30 cellular contexts compared by ENCODE assay signal in genomic region chr4:41878170-41878941, GRCh38. TPM values are rescaled to one million over a fixed set of nuclear protein-coding genes. Genes with fewer than 3 reads are reported as not detected.
DNase-seq lines count a peak whose midpoint lies in the region; ATAC-seq, FAIRE-seq and TF ChIP-seq lines count a peak whose summit lies in the region.
"Had no signal": no experiment of that assay in that cellular context is flagged by ENCODE, and none has a peak within 500 bp of the region (broad histone marks: within the 10 kb centered on the region; RNA-seq: fewer than 3 reads in every experiment).

No MANE protein-coding gene starts in this region.

- no peak for TF ChIP-seq RAD21 in neural cell (conservative IDR thresholded peaks at IDR 0.05)

- POLR2A ChIA-PET in endothelial cell of umbilical vein (lab: Charles Lee) = no interaction called here

- intact Hi-C loops in endothelial cell of umbilical vein (cut with micrococcal nuclease) = no loop called here

- no peaks in the 10 kb centered on the region for H3K9me2 ChIP-seq in neural cell (ENCODE audit: insufficient read depth, low read length)

- H3K4me3 ChIP-seq in HUES64 (ENCODE audit: low read length) (peak overlapping the region; percentile 9; the same call in 1 of the 2 replicates), endothelial cell of umbilical vein (replicated peaks in 1 of 3; ENCODE audit: insufficient read depth in 1 of 3, low read depth in 1 of 3, low read length in 3 of 3) (no peak overlapping the region), neural cell (ENCODE audit: low read length) (no peak overlapping the region)
- H3K4me3 ChIP-seq: left lung, tibial artery had no signal

- no peaks in the 10 kb centered on the region for H3K9me1 ChIP-seq in endothelial cell of umbilical vein (replicated peaks; ENCODE audit: control insufficient read depth, extremely low read depth, insufficient read depth, low read length)

- in situ Hi-C loops in G401 (cut with HindIII; ENCODE audit: low sequenced_read_pairs) = no loop called here

- no TSS peak for BruUV-seq in endothelial cell of umbilical vein (replicated peaks; lab: Mats Ljungman, UMichigan)

- ATAC-seq in GM18498 (IDR thresholded peaks at IDR 0.05; ENCODE audit: unreplicated experiment) (no peak), GM18867 (IDR thresholded peaks at IDR 0.05; ENCODE audit: unreplicated experiment) (no peak), GM19463 (IDR thresholded peaks at IDR 0.05; ENCODE audit: unreplicated experiment) (no peak)
- ATAC-seq: activated CD4-positive, alpha-beta T cell treated with anti-CD3 and anti-CD28 coated beads for 36 hours; activated CD8-positive, alpha-beta T cell treated with anti-CD3 and anti-CD28 coated beads for 36 hours; left lung; PC-3; sciatic nerve had no signal

- WGBS in HUES64 = 2% methylated on average over 40 of the region's 40 CpGs

- H3K9ac ChIP-seq in HUES64 (ENCODE audit: low read depth, low read length) = no peak overlapping the region
- no peak overlapping the region for H3K9ac ChIP-seq in endothelial cell of umbilical vein (replicated peaks; ENCODE audit: extremely low read depth, insufficient read depth, low read length)
- no peak overlapping the region for H3K9ac ChIP-seq in neural cell (ENCODE audit: low read length)

- TF ChIP-seq EP300 in neural cell (conservative IDR thresholded peaks at IDR 0.05; ENCODE audit: poor library complexity, severe bottlenecking) = no peak

- H3F3A ChIP-seq in neural cell (ENCODE audit: insufficient read depth, low read length, poor library complexity, severe bottlenecking) = no peaks in the 10 kb centered on the region

- CTCF ChIA-PET in endothelial cell of umbilical vein (lab: Charles Lee) = interaction anchor here (0.7 to 4.0 kb wide), 5 partner anchors 9 to 187 kb away, joined by 3 to 14 read pairs (median 4); no protein-coding TSS in a partner anchor

- H3K79me2 ChIP-seq in endothelial cell of umbilical vein (ENCODE audit: control insufficient read depth, insufficient read depth, low read length) (no peaks in the 10 kb centered on the region), neural cell (replicated peaks; ENCODE audit: insufficient read depth, low read length) (no peaks in the 10 kb centered on the region)

- H3K27ac ChIP-seq in HUES64 (ENCODE audit: low read depth, low read length) (no peak overlapping the region), endothelial cell of umbilical vein (ENCODE audit: insufficient read depth, low read depth, low read length) (no peak overlapping the region), neural cell (ENCODE audit: low read length) (no peak overlapping the region)
- H3K27ac ChIP-seq: HL-60, left lung, neutrophil, tibial artery had no signal

- peaks cover 100% of the 10 kb centered on the region for H3K27me3 ChIP-seq in HUES64 (ENCODE audit: insufficient read depth, low read length)
- H3K27me3 ChIP-seq in endothelial cell of umbilical vein (ENCODE audit: control insufficient read depth in 2 of 2, insufficient read depth in 2 of 2, low read length in 2 of 2) = peaks cover 77 to 92% of the 10 kb centered on the region in 2 experiments
- peaks cover 100% of the 10 kb centered on the region for H3K27me3 ChIP-seq in neural cell (ENCODE audit: insufficient read depth, low read depth, low read length)

- no peaks in the 10 kb centered on the region for H3K36me3 ChIP-seq in HUES64 (ENCODE audit: insufficient read depth, low read length)
- no peaks in the 10 kb centered on the region for H3K36me3 ChIP-seq in endothelial cell of umbilical vein (ENCODE audit: control insufficient read depth in 2 of 2, extremely low read depth in 1 of 2, insufficient read depth in 2 of 2, low read length in 2 of 2)
- no peaks in the 10 kb centered on the region for H3K36me3 ChIP-seq in neural cell (ENCODE audit: insufficient read depth, low read length)
- H3K36me3 ChIP-seq: left lung, neutrophil, tibial artery had no signal

- TF ChIP-seq POLR2A in endothelial cell of umbilical vein (IDR thresholded peaks at IDR 0.05; ENCODE audit: low read depth, low read length) = no peak

- H3K9me3 ChIP-seq in HUES64 (ENCODE audit: insufficient read depth, low read depth, low read length) (no peaks in the 10 kb centered on the region), endothelial cell of umbilical vein (replicated peaks; ENCODE audit: control insufficient read depth, insufficient read depth, low read length) (no peaks in the 10 kb centered on the region), neural cell (ENCODE audit: low read length) (no peaks in the 10 kb centered on the region)
- H3K9me3 ChIP-seq: left lung, neutrophil, tibial artery had no signal

- H2AFZ ChIP-seq in endothelial cell of umbilical vein (ENCODE audit: low read depth, low read length) = no peak overlapping the region
- no peak overlapping the region for H2AFZ ChIP-seq in neural cell (ENCODE audit: low read depth, low read length)

- no peak for FAIRE-seq in endothelial cell of umbilical vein (lab: Jason Lieb, UNC)
- FAIRE-seq: islet of Langerhans had no signal

- DNase-seq in endothelial cell of umbilical vein (ENCODE audit: low read depth, low spot score) = no peak
- no peak for DNase-seq in G401 (ENCODE audit: low spot score)
- DNase-seq: activated CD4-positive, alpha-beta T cell treated with anti-CD3 and anti-CD28 coated beads for 36 hours; activated CD8-positive, alpha-beta memory T cell treated with anti-CD3 and anti-CD28 coated beads, Interleukin-2, amount 50 U/mL, for 48 hours; activated CD8-positive, alpha-beta T cell treated with anti-CD3 and anti-CD28 coated beads for 36 hours; activated naive CD4-positive, alpha-beta T cell treated with anti-CD3 and anti-CD28 coated beads, Interleukin-2, amount 50 U/mL, for 16 hours; amygdala; C1 segment of cervical spinal cord; COR-L47; GF-D8; hippocampal formation; Kasumi-1; NCI-H1417 treated with DMSO at 0.1 percent for 48 hours; NCI-H2029 treated with DMSO at 0.1 percent for 48 hours; NCI-H2227 treated with DMSO at 0.1 percent for 48 hours; NCI-H69; PC-3; stimulated activated CD4-positive, alpha-beta T cell treated with anti-CD3 and anti-CD28 coated beads, Interleukin-12 subunit alpha, Interleukin-12 subunit beta, amount 100 ng/mL, for 4 hours; stimulated activated CD4-positive, alpha-beta T cell treated with anti-CD3 and anti-CD28 coated beads, Interleukin-4, amount 100 ng/mL, for 24 hours; tibial artery had no signal

- H3K4me1 ChIP-seq in HUES64 (ENCODE audit: insufficient read depth, low read length) (peaks cover 33% of the 10 kb centered on the region; the same call in 1 of the 2 replicates), endothelial cell of umbilical vein (ENCODE audit: control insufficient read depth, extremely low read depth, insufficient read depth, low read length) (peaks cover 6% of the 10 kb centered on the region)

- no peak for TF ChIP-seq CTCF in endothelial cell of umbilical vein (IDR thresholded peaks at IDR 0.05; ENCODE audit: extremely low read depth in 1 of 2, insufficient read depth in 1 of 2, low read depth in 1 of 2, low read length in 2 of 2)
- no peak for TF ChIP-seq CTCF in neural cell (IDR thresholded peaks at IDR 0.05; ENCODE audit: poor library complexity, severe bottlenecking)

- dilution Hi-C loops in endothelial cell of umbilical vein (cut with MboI; ENCODE audit: extremely low pct_ligation_motif_present, low sequenced_read_pairs) = no loop called here

- H4K20me1 ChIP-seq in endothelial cell of umbilical vein (replicated peaks; ENCODE audit: control insufficient read depth, extremely low read depth, insufficient read depth, low read length) (no peaks in the 10 kb centered on the region), neural cell (ENCODE audit: insufficient read depth) (no peaks in the 10 kb centered on the region)

- no peak overlapping the region for H3K4me2 ChIP-seq in endothelial cell of umbilical vein (ENCODE audit: insufficient read depth, low read length)
- H3K4me2 ChIP-seq in neural cell (ENCODE audit: low read length) = no peak overlapping the region

TF ChIP-seq in endothelial cell of umbilical vein, 7 proteins besides CTCF, POLR2A, EP300 and RAD21:
- TF ChIP-seq EZH2 (IDR thresholded peaks at IDR 0.05; ENCODE audit: borderline replicate concordance, low read depth, low read length, severe bottlenecking) (peak; percentile 74), POLR2AphosphoS5 (IDR thresholded peaks at IDR 0.05; ENCODE audit: insufficient read depth, low read depth, low read length) (no peak)
TF ChIP-seq in endothelial cell of umbilical vein: peak in this region for 1.

TF ChIP-seq in neural cell, 6 proteins besides CTCF, POLR2A, EP300 and RAD21:
- TF ChIP-seq POLR2AphosphoS5 (IDR thresholded peaks at IDR 0.05) (no peak), EZH2 (IDR thresholded peaks at IDR 0.05; ENCODE audit: borderline replicate concordance, insufficient read depth, low read length, poor library complexity, severe bottlenecking) (peak; percentile 87)

RNA-seq across cellular contexts. Expression of gene TMEM33, which starts 56.9 kb away (rescaled TPM):
- 53.9 TPM for polyA plus RNA-seq in HUES64 (2013, experiment 1 of 2)
- 50.0 TPM for polyA plus RNA-seq in HUES64 (2013, experiment 2 of 2)
- total RNA-seq in endothelial cell of umbilical vein = 58.5 and 60.1 TPM in 2 replicates
- polyA plus RNA-seq in endothelial cell of umbilical vein (52.5 and 52.9 TPM in 2 replicates), neural cell (26.5 and 29.0 TPM in 2 replicates)
- polyA plus RNA-seq in endothelial cell of umbilical vein (2011; cell fraction: cytosol; rRNA removed) = 24.2 and 28.6 TPM in 2 replicates
- polyA plus RNA-seq in endothelial cell of umbilical vein (2011; cell fraction: nucleus; rRNA removed) = 16.3 and 21.1 TPM in 2 replicates
- polyA plus RNA-seq in endothelial cell of umbilical vein (2012) = 31.1 and 43.6 TPM in 2 replicates
- polyA minus RNA-seq in endothelial cell of umbilical vein (153 and 172 TPM in 2 replicates), neural cell (104 and 129 TPM in 2 replicates)
- 87.4 TPM for polyA minus RNA-seq in endothelial cell of umbilical vein (2011; cell fraction: cytosol; rRNA and poly(A)+ RNA removed)
- 31.8 and 47.2 TPM in 2 replicates for polyA minus RNA-seq in endothelial cell of umbilical vein (2011; cell fraction: nucleus; rRNA and poly(A)+ RNA removed)
- 49.5 and 60.1 TPM in 2 replicates for total RNA-seq in G401 (2014; rRNA removed; shearing (Covaris generic))
